In genomic region chr17:8016632-8017424, GRCh38 we compare ENCODE assay signal across 7 cellular contexts. TPM values are rescaled to one million over a fixed set of nuclear protein-coding genes. Genes with fewer than 3 reads are reported as not detected.
A peak's percentile ranks its signal among the peaks of the same experiment; 100 is the strongest.
DNase-seq lines count a peak whose midpoint lies in the region; ATAC-seq, FAIRE-seq and TF ChIP-seq lines count a peak whose summit lies in the region.

No MANE protein-coding gene starts in this region.

- H3K4me3 Mint-ChIP-seq in activated naive CD8-positive, alpha-beta T cell treated with anti-CD3 and anti-CD28 coated beads for 36 hours, result peak overlapping the region; percentile 59

- no peaks in the 10 kb centered on the region for H3K36me3 Mint-ChIP-seq in activated naive CD8-positive, alpha-beta T cell treated with anti-CD3 and anti-CD28 coated beads for 36 hours

- H3K36me3 ChIP-seq in NT2/D1 (ENCODE audit: insufficient read depth, insufficient read length, low read length), result no peaks in the 10 kb centered on the region
- no peaks in the 10 kb centered on the region for H3K36me3 ChIP-seq in heart right ventricle

- no peaks in the 10 kb centered on the region for H3K9me3 ChIP-seq in NT2/D1 (ENCODE audit: insufficient read depth, low read length)
- H3K9me3 ChIP-seq in heart right ventricle, result no peaks in the 10 kb centered on the region

- H3K9ac ChIP-seq in NT2/D1 (ENCODE audit: insufficient read length, low read depth), result peak overlapping the region; percentile 74

- H3K27ac ChIP-seq in heart right ventricle, result no peak overlapping the region

- intact Hi-C loops in heart right ventricle (cut with DNase I), result loop anchor here in 1 of 10 donors (5.0 kb wide), 1 partner anchor 40 kb away; no protein-coding TSS in a partner anchor
- intact Hi-C loops in posterior cingulate gyrus (cut with DNase I), result no loop called here

- H3K27ac Mint-ChIP-seq in activated naive CD8-positive, alpha-beta T cell treated with anti-CD3 and anti-CD28 coated beads for 36 hours, result no peak overlapping the region

- H3K27me3 ChIP-seq in NT2/D1 (ENCODE audit: insufficient read depth, insufficient read length) (peaks cover 16% of the 10 kb centered on the region), heart right ventricle (peaks cover 0 to 26% (median 15%) of the 10 kb centered on the region in 7 donors)

- peaks cover 5% of the 10 kb centered on the region for H3K4me1 ChIP-seq in NT2/D1 (ENCODE audit: insufficient read depth, insufficient read length)
- H3K4me1 ChIP-seq in heart right ventricle, result peaks cover 0 to 54% (median 15%) of the 10 kb centered on the region in 9 donors

- H3K27me3 Mint-ChIP-seq in activated naive CD8-positive, alpha-beta T cell treated with anti-CD3 and anti-CD28 coated beads for 36 hours, result peaks cover 35% of the 10 kb centered on the region

- 33 to 34% methylated on average over 12 of the region's 12 CpGs for WGBS in heart right ventricle, 2 donors

- ATAC-seq in heart right ventricle (peak; percentile 20 to 69 (median 56)), HG03045 (IDR thresholded peaks at IDR 0.05; ENCODE audit: unreplicated experiment) (no peak)

- TF ChIP-seq CTCF in heart right ventricle (IDR thresholded peaks at IDR 0.05), result peak; percentile 15 to 73 (median 54)

- FAIRE-seq in GM18507 (lab: Jason Lieb, UNC), result peak; percentile 58

- peaks cover 8% of the 10 kb centered on the region for H3K4me1 Mint-ChIP-seq in activated naive CD8-positive, alpha-beta T cell treated with anti-CD3 and anti-CD28 coated beads for 36 hours

- H3K4me3 ChIP-seq in NT2/D1 (ENCODE audit: insufficient read length, low read depth), result peak overlapping the region; percentile 59
- H3K4me3 ChIP-seq in heart right ventricle, result peak overlapping the region; percentile 16 to 57 (median 46)

- H3K9me3 Mint-ChIP-seq in activated naive CD8-positive, alpha-beta T cell treated with anti-CD3 and anti-CD28 coated beads for 36 hours, result no peaks in the 10 kb centered on the region

- DNase-seq in GM18507 (ENCODE audit: extremely low spot score, insufficient read length, low read depth) (no peak), NT2/D1 (ENCODE audit: low read depth, low spot score) (peak; percentile 43), heart right ventricle (no peak), posterior cingulate gyrus (peak in 6 of 10 donors; percentile 37 to 93 (median 62)), AG08395 (ENCODE audit: low spot score) (no peak)
- DNase-seq in activated naive CD8-positive, alpha-beta T cell treated with anti-CD3 and anti-CD28 coated beads for 36 hours, result peak; percentile 58

RNA-seq across cellular contexts. Expression of gene GUCY2D, which starts 14.4 kb away (rescaled TPM):
- total RNA-seq in activated naive CD8-positive, alpha-beta T cell treated with anti-CD3 and anti-CD28 coated beads for 36 hours, result not detected
- under 1 TPM in 6 of 10 donors, not detected in 4; 0.06 to 0.69 (median 0.36) TPM for total RNA-seq in heart right ventricle
- not detected for polyA plus RNA-seq in heart right ventricle

RNA-seq across cellular contexts. Expression of gene ALOX15B, which starts 22.0 kb away (rescaled TPM):
- total RNA-seq in activated naive CD8-positive, alpha-beta T cell treated with anti-CD3 and anti-CD28 coated beads for 36 hours, result under 1 TPM in 1 of 2 experiments, not detected in 1; 0.08 TPM
- under 1 TPM in 4 of 10 donors, not detected in 6; 0.10 to 0.76 (median 0.15) TPM for total RNA-seq in heart right ventricle
- polyA plus RNA-seq in heart right ventricle, result 1 to 10 TPM in 1 of 2 donors, under 1 TPM in 1; 0.37 to 1.3 TPM

Comparison
In these comparisons a context has a peak if more than half of its experiments do, and no peak if none do; other contexts are left out.
1. DNase-seq: peak in NT2/D1 (single experiment), activated naive CD8-positive, alpha-beta T cell treated with anti-CD3 and anti-CD28 coated beads for 36 hours (single experiment) and posterior cingulate gyrus (6 of 10); none in GM18507 (single experiment), heart right ventricle (0 of 2) and AG08395 (single experiment).